1 cellular context compared by ENCODE assay signal in the genomic region with DNA sequence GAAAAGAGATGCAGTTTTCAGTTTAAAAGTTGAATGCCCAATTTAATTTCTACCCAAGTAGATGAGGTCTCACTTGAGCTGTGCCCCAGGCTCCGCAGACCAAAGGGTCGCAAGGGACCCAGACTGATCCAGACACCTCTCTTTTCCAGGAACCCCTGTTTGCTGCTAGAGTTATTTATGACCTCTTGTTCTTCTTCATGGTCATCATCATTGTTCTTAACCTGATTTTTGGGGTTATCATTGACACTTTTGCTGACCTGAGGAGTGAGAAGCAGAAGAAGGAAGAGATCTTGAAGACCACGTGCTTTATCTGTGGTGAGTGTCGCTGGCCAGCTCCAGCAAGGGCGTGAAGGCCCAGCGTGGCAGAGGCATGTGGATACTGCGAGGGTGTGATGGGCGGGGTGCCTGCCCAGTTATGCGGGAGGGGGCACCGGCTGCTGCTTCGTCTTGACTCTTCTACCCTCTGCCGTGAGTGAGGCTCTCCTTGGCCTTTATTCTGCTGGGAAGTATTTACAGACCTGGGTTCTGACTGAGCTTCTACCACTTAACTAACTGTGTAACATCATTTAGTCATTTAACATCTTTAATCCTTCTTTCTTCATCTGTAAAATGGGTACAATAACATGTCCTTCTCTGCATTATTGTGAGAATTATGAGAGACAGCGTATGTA.
TF ChIP-seq lines count a peak whose summit lies in the region.

No MANE protein-coding gene starts in this region.

TF ChIP-seq in K562, 482 proteins besides CTCF, POLR2A, EP300 and RAD21 (continued from another document and continues in another):
- TF ChIP-seq, protein P1, sequence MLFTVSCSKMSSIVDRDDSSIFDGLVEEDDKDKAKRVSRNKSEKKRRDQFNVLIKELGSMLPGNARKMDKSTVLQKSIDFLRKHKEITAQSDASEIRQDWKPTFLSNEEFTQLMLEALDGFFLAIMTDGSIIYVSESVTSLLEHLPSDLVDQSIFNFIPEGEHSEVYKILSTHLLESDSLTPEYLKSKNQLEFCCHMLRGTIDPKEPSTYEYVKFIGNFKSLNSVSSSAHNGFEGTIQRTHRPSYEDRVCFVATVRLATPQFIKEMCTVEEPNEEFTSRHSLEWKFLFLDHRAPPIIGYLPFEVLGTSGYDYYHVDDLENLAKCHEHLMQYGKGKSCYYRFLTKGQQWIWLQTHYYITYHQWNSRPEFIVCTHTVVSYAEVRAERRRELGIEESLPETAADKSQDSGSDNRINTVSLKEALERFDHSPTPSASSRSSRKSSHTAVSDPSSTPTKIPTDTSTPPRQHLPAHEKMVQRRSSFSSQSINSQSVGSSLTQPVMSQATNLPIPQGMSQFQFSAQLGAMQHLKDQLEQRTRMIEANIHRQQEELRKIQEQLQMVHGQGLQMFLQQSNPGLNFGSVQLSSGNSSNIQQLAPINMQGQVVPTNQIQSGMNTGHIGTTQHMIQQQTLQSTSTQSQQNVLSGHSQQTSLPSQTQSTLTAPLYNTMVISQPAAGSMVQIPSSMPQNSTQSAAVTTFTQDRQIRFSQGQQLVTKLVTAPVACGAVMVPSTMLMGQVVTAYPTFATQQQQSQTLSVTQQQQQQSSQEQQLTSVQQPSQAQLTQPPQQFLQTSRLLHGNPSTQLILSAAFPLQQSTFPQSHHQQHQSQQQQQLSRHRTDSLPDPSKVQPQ (CRISPR knock-in tag; IDR thresholded peaks at IDR 0.05; ENCODE audit: borderline replicate concordance) = 0 out of 2 replicates have a peak, but pooled peaks have one; percentile 38
- no peak for TF ChIP-seq ETV6 (IDR thresholded peaks at IDR 0.05; ENCODE audit: borderline replicate concordance in 1 of 2, low read depth in 2 of 2, low read length in 1 of 2)
- TF ChIP-seq ETV6 (CRISPR knock-in tag; IDR thresholded peaks at IDR 0.05; ENCODE audit: borderline replicate concordance) = no peak
- peak; percentile 53 to 54; a peak in 3 of 4 replicates for TF ChIP-seq KDM1A (IDR thresholded peaks at IDR 0.05)
- peak; percentile 13; the same call in 1 of the 2 replicates for TF ChIP-seq JUN (IDR thresholded peaks at IDR 0.05; ENCODE audit: borderline replicate concordance, low read depth, low read length)
- no peak for TF ChIP-seq JUN (CRISPR knock-in tag; IDR thresholded peaks at IDR 0.05; ENCODE audit: borderline replicate concordance)
- TF ChIP-seq ASH1L (IDR thresholded peaks at IDR 0.05; ENCODE audit: borderline replicate concordance, low read depth, partially characterized antibody) = peak; percentile 37
- TF ChIP-seq MED1 (CRISPR knock-in tag; IDR thresholded peaks at IDR 0.05; ENCODE audit: borderline replicate concordance) = no peak
- TF ChIP-seq ZNF436 (CRISPR knock-in tag; IDR thresholded peaks at IDR 0.05) = no peak
- no peak for TF ChIP-seq MCM7 (IDR thresholded peaks at IDR 0.05)
- TF ChIP-seq NR2C1 (IDR thresholded peaks at IDR 0.05) = peak; percentile 12; the same call in 1 of the 2 replicates
- peak; percentile 79 for TF ChIP-seq NR2C1 (tag; IDR thresholded peaks at IDR 0.05)
- TF ChIP-seq, protein P2, sequence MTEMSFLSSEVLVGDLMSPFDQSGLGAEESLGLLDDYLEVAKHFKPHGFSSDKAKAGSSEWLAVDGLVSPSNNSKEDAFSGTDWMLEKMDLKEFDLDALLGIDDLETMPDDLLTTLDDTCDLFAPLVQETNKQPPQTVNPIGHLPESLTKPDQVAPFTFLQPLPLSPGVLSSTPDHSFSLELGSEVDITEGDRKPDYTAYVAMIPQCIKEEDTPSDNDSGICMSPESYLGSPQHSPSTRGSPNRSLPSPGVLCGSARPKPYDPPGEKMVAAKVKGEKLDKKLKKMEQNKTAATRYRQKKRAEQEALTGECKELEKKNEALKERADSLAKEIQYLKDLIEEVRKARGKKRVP (CRISPR knock-in tag; IDR thresholded peaks at IDR 0.05) = 0 out of 2 replicates have a peak, but pooled peaks have one; percentile 18
- TF ChIP-seq, protein P3, sequence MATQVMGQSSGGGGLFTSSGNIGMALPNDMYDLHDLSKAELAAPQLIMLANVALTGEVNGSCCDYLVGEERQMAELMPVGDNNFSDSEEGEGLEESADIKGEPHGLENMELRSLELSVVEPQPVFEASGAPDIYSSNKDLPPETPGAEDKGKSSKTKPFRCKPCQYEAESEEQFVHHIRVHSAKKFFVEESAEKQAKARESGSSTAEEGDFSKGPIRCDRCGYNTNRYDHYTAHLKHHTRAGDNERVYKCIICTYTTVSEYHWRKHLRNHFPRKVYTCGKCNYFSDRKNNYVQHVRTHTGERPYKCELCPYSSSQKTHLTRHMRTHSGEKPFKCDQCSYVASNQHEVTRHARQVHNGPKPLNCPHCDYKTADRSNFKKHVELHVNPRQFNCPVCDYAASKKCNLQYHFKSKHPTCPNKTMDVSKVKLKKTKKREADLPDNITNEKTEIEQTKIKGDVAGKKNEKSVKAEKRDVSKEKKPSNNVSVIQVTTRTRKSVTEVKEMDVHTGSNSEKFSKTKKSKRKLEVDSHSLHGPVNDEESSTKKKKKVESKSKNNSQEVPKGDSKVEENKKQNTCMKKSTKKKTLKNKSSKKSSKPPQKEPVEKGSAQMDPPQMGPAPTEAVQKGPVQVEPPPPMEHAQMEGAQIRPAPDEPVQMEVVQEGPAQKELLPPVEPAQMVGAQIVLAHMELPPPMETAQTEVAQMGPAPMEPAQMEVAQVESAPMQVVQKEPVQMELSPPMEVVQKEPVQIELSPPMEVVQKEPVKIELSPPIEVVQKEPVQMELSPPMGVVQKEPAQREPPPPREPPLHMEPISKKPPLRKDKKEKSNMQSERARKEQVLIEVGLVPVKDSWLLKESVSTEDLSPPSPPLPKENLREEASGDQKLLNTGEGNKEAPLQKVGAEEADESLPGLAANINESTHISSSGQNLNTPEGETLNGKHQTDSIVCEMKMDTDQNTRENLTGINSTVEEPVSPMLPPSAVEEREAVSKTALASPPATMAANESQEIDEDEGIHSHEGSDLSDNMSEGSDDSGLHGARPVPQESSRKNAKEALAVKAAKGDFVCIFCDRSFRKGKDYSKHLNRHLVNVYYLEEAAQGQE (CRISPR knock-in tag; IDR thresholded peaks at IDR 0.05; ENCODE audit: low read depth) = peak; percentile 73; the same call in 1 of the 2 replicates
- peak; percentile 87 for TF ChIP-seq BCOR (IDR thresholded peaks at IDR 0.05)
- TF ChIP-seq, protein P4, sequence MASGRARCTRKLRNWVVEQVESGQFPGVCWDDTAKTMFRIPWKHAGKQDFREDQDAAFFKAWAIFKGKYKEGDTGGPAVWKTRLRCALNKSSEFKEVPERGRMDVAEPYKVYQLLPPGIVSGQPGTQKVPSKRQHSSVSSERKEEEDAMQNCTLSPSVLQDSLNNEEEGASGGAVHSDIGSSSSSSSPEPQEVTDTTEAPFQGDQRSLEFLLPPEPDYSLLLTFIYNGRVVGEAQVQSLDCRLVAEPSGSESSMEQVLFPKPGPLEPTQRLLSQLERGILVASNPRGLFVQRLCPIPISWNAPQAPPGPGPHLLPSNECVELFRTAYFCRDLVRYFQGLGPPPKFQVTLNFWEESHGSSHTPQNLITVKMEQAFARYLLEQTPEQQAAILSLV (tag; IDR thresholded peaks at IDR 0.05) = peak; percentile 80
- TF ChIP-seq NFRKB (IDR thresholded peaks at IDR 0.05; ENCODE audit: low read depth) = peak; percentile 90
- TF ChIP-seq ZNF551 (CRISPR knock-in tag; IDR thresholded peaks at IDR 0.05) = no peak
- TF ChIP-seq SMARCA4 (IDR thresholded peaks at IDR 0.05) = no peak; the same call in 1 of the 2 replicates
- TF ChIP-seq ATF1 (CRISPR knock-in tag; IDR thresholded peaks at IDR 0.05) = no peak
- TF ChIP-seq ATF1 (tag; IDR thresholded peaks at IDR 0.05) = peak; percentile 58
- TF ChIP-seq ZNF444 (CRISPR knock-in tag; IDR thresholded peaks at IDR 0.05) = 0 out of 2 replicates have a peak, but pooled peaks have one; percentile 48
- no peak for TF ChIP-seq DNMT1 (IDR thresholded peaks at IDR 0.05)
- 0 out of 2 replicates have a peak, but pooled peaks have one; percentile 20 for TF ChIP-seq ARID2 (IDR thresholded peaks at IDR 0.05)
- peak; percentile 68; the same call in 1 of the 2 replicates for TF ChIP-seq FOXK1 (CRISPR knock-in tag; IDR thresholded peaks at IDR 0.05; ENCODE audit: borderline replicate concordance)
- TF ChIP-seq, protein P5, sequence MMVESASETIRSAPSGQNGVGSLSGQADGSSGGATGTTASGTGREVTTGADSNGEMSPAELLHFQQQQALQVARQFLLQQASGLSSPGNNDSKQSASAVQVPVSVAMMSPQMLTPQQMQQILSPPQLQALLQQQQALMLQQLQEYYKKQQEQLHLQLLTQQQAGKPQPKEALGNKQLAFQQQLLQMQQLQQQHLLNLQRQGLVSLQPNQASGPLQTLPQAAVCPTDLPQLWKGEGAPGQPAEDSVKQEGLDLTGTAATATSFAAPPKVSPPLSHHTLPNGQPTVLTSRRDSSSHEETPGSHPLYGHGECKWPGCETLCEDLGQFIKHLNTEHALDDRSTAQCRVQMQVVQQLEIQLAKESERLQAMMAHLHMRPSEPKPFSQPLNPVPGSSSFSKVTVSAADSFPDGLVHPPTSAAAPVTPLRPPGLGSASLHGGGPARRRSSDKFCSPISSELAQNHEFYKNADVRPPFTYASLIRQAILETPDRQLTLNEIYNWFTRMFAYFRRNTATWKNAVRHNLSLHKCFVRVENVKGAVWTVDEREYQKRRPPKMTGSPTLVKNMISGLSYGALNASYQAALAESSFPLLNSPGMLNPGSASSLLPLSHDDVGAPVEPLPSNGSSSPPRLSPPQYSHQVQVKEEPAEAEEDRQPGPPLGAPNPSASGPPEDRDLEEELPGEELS (CRISPR knock-in tag; IDR thresholded peaks at IDR 0.05; ENCODE audit: borderline replicate concordance) = peak; percentile 75; the same call in 1 of the 2 replicates
- TF ChIP-seq HSF4 (CRISPR knock-in tag; IDR thresholded peaks at IDR 0.05; ENCODE audit: borderline replicate concordance) = peak; percentile 81; the same call in 1 of the 2 replicates
- TF ChIP-seq, protein P6, sequence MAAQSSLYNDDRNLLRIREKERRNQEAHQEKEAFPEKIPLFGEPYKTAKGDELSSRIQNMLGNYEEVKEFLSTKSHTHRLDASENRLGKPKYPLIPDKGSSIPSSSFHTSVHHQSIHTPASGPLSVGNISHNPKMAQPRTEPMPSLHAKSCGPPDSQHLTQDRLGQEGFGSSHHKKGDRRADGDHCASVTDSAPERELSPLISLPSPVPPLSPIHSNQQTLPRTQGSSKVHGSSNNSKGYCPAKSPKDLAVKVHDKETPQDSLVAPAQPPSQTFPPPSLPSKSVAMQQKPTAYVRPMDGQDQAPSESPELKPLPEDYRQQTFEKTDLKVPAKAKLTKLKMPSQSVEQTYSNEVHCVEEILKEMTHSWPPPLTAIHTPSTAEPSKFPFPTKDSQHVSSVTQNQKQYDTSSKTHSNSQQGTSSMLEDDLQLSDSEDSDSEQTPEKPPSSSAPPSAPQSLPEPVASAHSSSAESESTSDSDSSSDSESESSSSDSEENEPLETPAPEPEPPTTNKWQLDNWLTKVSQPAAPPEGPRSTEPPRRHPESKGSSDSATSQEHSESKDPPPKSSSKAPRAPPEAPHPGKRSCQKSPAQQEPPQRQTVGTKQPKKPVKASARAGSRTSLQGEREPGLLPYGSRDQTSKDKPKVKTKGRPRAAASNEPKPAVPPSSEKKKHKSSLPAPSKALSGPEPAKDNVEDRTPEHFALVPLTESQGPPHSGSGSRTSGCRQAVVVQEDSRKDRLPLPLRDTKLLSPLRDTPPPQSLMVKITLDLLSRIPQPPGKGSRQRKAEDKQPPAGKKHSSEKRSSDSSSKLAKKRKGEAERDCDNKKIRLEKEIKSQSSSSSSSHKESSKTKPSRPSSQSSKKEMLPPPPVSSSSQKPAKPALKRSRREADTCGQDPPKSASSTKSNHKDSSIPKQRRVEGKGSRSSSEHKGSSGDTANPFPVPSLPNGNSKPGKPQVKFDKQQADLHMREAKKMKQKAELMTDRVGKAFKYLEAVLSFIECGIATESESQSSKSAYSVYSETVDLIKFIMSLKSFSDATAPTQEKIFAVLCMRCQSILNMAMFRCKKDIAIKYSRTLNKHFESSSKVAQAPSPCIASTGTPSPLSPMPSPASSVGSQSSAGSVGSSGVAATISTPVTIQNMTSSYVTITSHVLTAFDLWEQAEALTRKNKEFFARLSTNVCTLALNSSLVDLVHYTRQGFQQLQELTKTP (IDR thresholded peaks at IDR 0.05; ENCODE audit: low read depth in 1 of 2, partially characterized antibody in 2 of 2) = peak in 1 of 2 experiments; percentile 40
- TF ChIP-seq ZNF75A (CRISPR knock-in tag; IDR thresholded peaks at IDR 0.05) = 0 out of 2 replicates have a peak, but pooled peaks have one; percentile 12
- no peak for TF ChIP-seq ZFP30 (CRISPR knock-in tag; IDR thresholded peaks at IDR 0.05; ENCODE audit: borderline replicate concordance)
- no peak for TF ChIP-seq TAF15 (IDR thresholded peaks at IDR 0.05; ENCODE audit: low read depth, low read length)
- no peak for TF ChIP-seq TOE1 (IDR thresholded peaks at IDR 0.05; ENCODE audit: borderline replicate concordance)
- TF ChIP-seq TOE1 (CRISPR knock-in tag; IDR thresholded peaks at IDR 0.05; ENCODE audit: borderline replicate concordance, low read depth) = 0 out of 2 replicates have a peak, but pooled peaks have one; percentile 39
- peak; percentile 38; the same call in 1 of the 2 replicates for TF ChIP-seq NFE2L1 (tag; IDR thresholded peaks at IDR 0.05; ENCODE audit: borderline replicate concordance, low read depth)
- peak; percentile 84 for TF ChIP-seq ZNF175 (CRISPR knock-in tag; IDR thresholded peaks at IDR 0.05; ENCODE audit: low read depth)
- no peak for TF ChIP-seq POLR2B (IDR thresholded peaks at IDR 0.05; ENCODE audit: low read depth, partially characterized antibody)
- no peak for TF ChIP-seq CHD1 (IDR thresholded peaks at IDR 0.05; ENCODE audit: low read length)
- 0 out of 2 replicates have a peak, but pooled peaks have one; percentile 47 for TF ChIP-seq DDX20 (tag; IDR thresholded peaks at IDR 0.05; ENCODE audit: low read depth)
- 0 out of 4 replicates have a peak, but pooled peaks of 1 of the 2 experiments have one; percentile 13 for TF ChIP-seq NRF1 (conservative IDR thresholded peaks at IDR 0.05 in 1 of 2, IDR thresholded peaks at IDR 0.05 in 1 of 2)
